16 cellular contexts compared by ENCODE assay signal in genomic region chr19:50649433-50650391, GRCh38. TPM values are rescaled to one million over a fixed set of nuclear protein-coding genes. Genes with fewer than 3 reads are reported as not detected.
DNase-seq lines count a peak whose midpoint lies in the region; ATAC-seq, FAIRE-seq and TF ChIP-seq lines count a peak whose summit lies in the region.
"Had no signal": no experiment of that assay in that cellular context is flagged by ENCODE, and none has a peak within 500 bp of the region (broad histone marks: within the 10 kb centered on the region; RNA-seq: fewer than 3 reads in every experiment).

C19orf81 (plus strand) TSS chr19:50649445; CDS start chr19:50649445, 0 bp downstream.

- H3K27me3 Mint-ChIP-seq in endodermal cell (ENCODE audit: insufficient read depth) (peaks cover 28% of the 10 kb centered on the region), chondrocyte (ENCODE audit: low read depth) (peaks cover 9% of the 10 kb centered on the region)
- H3K27me3 Mint-ChIP-seq in activated CD4-positive, alpha-beta memory T cell treated with anti-CD3 and anti-CD28 coated beads, Interleukin-2, amount 10 ng/mL, durations not matched to agents 7 days and 5 days = peaks cover 3% of the 10 kb centered on the region

- ATAC-seq in heart right ventricle (no peak), HG02642 (IDR thresholded peaks at IDR 0.05; ENCODE audit: poor library complexity, unreplicated experiment) (no peak)
- ATAC-seq: activated T-cell treated with anti-CD3 and anti-CD28 coated beads, Interleukin-2, amount 50 U/mL, for 4 hours; gastroesophageal sphincter had no signal

- CTCF ChIA-PET in activated CD4-positive, alpha-beta memory T cell treated with anti-CD3 and anti-CD28 coated beads, Interleukin-2, amount 10 ng/mL, durations not matched to agents 7 days and 5 days (lab: Charles Lee) = no interaction called here

- POLR2A ChIA-PET in activated CD4-positive, alpha-beta memory T cell treated with anti-CD3 and anti-CD28 coated beads, Interleukin-2, amount 10 ng/mL, durations not matched to agents 7 days and 5 days (lab: Charles Lee) = no interaction called here

- no peaks in the 10 kb centered on the region for H3K36me3 Mint-ChIP-seq in endodermal cell (ENCODE audit: low read depth)
- H3K36me3 Mint-ChIP-seq in chondrocyte (ENCODE audit: low read depth) = no peaks in the 10 kb centered on the region
- H3K36me3 Mint-ChIP-seq in activated CD4-positive, alpha-beta memory T cell treated with anti-CD3 and anti-CD28 coated beads, Interleukin-2, amount 10 ng/mL, durations not matched to agents 7 days and 5 days (ENCODE audit: low read depth) = no peaks in the 10 kb centered on the region

- no peak for FAIRE-seq in urothelium cell line (lab: Jason Lieb, UNC)
- FAIRE-seq: GM18507, small intestine had no signal

- H3K9me3 ChIP-seq in cardiac muscle cell (ENCODE audit: low read depth) (no peaks in the 10 kb centered on the region), heart right ventricle (peaks cover 0 to 2% (median 0%) of the 10 kb centered on the region in 11 donors), endodermal cell (ENCODE audit: control insufficient read depth, low read length) (peaks cover 12% of the 10 kb centered on the region)

- TF ChIP-seq CTCF in cardiac muscle cell (IDR thresholded peaks at IDR 0.05; ENCODE audit: low read depth, low read length) = no peak
- no peak for TF ChIP-seq CTCF in heart right ventricle (IDR thresholded peaks at IDR 0.05)
- no peak for TF ChIP-seq CTCF in endodermal cell (conservative IDR thresholded peaks at IDR 0.05)
- no peak for TF ChIP-seq CTCF in chondrocyte (IDR thresholded peaks at IDR 0.05)

- H3K27me3 ChIP-seq in cardiac muscle cell (peaks cover 18% of the 10 kb centered on the region), heart right ventricle (peaks cover 0 to 60% (median 43%) of the 10 kb centered on the region in 7 donors), endodermal cell (ENCODE audit: control insufficient read depth, insufficient read depth, low read length, poor library complexity, severe bottlenecking) (peaks cover 8% of the 10 kb centered on the region)

- no peak within 1 kb of the TSS for H3K27ac ChIP-seq in cardiac muscle cell
- no peak within 1 kb of the TSS for H3K27ac ChIP-seq in heart right ventricle
- H3K27ac ChIP-seq in endodermal cell (ENCODE audit: low read depth, low read length) = no peak within 1 kb of the TSS
- H3K27ac ChIP-seq: gastroesophageal sphincter had no signal

- H3K36me3 ChIP-seq in cardiac muscle cell (no peaks in the 10 kb centered on the region), heart right ventricle (no peaks in the 10 kb centered on the region), endodermal cell (ENCODE audit: control insufficient read depth, insufficient read depth, low read length) (no peaks in the 10 kb centered on the region)
- H3K36me3 ChIP-seq: gastroesophageal sphincter had no signal

- H3K4me1 ChIP-seq in cardiac muscle cell (ENCODE audit: low read depth) = no peaks in the 10 kb centered on the region
- no peaks in the 10 kb centered on the region for H3K4me1 ChIP-seq in heart right ventricle
- no peaks in the 10 kb centered on the region for H3K4me1 ChIP-seq in endodermal cell (ENCODE audit: control insufficient read depth, insufficient read depth, low read length)
- H3K4me1 ChIP-seq: gastroesophageal sphincter had no signal

- H3K9ac ChIP-seq in endodermal cell (ENCODE audit: extremely low read depth, low read length, poor library complexity, severe bottlenecking) = no peak within 1 kb of the TSS

- H3K4me3 ChIP-seq in cardiac muscle cell (no peak within 1 kb of the TSS), heart right ventricle (no peak within 1 kb of the TSS), endodermal cell (ENCODE audit: low read length) (no peak within 1 kb of the TSS)
- H3K4me3 ChIP-seq: gastroesophageal sphincter had no signal

- WGBS in heart right ventricle, 2 donors = 25 to 31% methylated on average over 7 of the region's 7 CpGs
- WGBS in endodermal cell (ENCODE audit: insufficient coverage in 1 of 2, insufficient read length in 1 of 2), 2 experiments = 57 to 63% methylated on average over 6 to 7 of the region's 7 CpGs

- peaks cover 3% of the 10 kb centered on the region for H3K9me3 Mint-ChIP-seq in endodermal cell
- peaks cover under 1% of the 10 kb centered on the region for H3K9me3 Mint-ChIP-seq in chondrocyte (ENCODE audit: low read depth)
- peaks cover 1% of the 10 kb centered on the region for H3K9me3 Mint-ChIP-seq in activated CD4-positive, alpha-beta memory T cell treated with anti-CD3 and anti-CD28 coated beads, Interleukin-2, amount 10 ng/mL, durations not matched to agents 7 days and 5 days
- H3K9me3 Mint-ChIP-seq: activated T-cell treated with anti-CD3 and anti-CD28 coated beads, Interleukin-2, amount 50 U/mL, for 4 hours had no signal

- peaks cover 3% of the 10 kb centered on the region for H3K4me1 Mint-ChIP-seq in endodermal cell
- H3K4me1 Mint-ChIP-seq in chondrocyte (ENCODE audit: low read depth) = no peaks in the 10 kb centered on the region
- H3K4me1 Mint-ChIP-seq in activated CD4-positive, alpha-beta memory T cell treated with anti-CD3 and anti-CD28 coated beads, Interleukin-2, amount 10 ng/mL, durations not matched to agents 7 days and 5 days = no peaks in the 10 kb centered on the region
- H3K4me1 Mint-ChIP-seq: CD4-positive, alpha-beta memory T cell had no signal

- no peak within 1 kb of the TSS for H3K4me3 Mint-ChIP-seq in endodermal cell
- no peak within 1 kb of the TSS for H3K4me3 Mint-ChIP-seq in chondrocyte (ENCODE audit: unreplicated experiment)
- no peak within 1 kb of the TSS for H3K4me3 Mint-ChIP-seq in activated CD4-positive, alpha-beta memory T cell treated with anti-CD3 and anti-CD28 coated beads, Interleukin-2, amount 10 ng/mL, durations not matched to agents 7 days and 5 days
- H3K4me3 Mint-ChIP-seq: activated T-cell treated with anti-CD3 and anti-CD28 coated beads, Interleukin-2, amount 50 U/mL, for 4 hours had no signal

- intact Hi-C loops in heart right ventricle (cut with DNase I) = no loop called here

- H3K27ac Mint-ChIP-seq in endodermal cell (peak within 1 kb of the TSS; percentile 68), chondrocyte (ENCODE audit: unreplicated experiment) (no peak within 1 kb of the TSS)
- no peak within 1 kb of the TSS for H3K27ac Mint-ChIP-seq in activated CD4-positive, alpha-beta memory T cell treated with anti-CD3 and anti-CD28 coated beads, Interleukin-2, amount 10 ng/mL, durations not matched to agents 7 days and 5 days
- H3K27ac Mint-ChIP-seq: CD4-positive, alpha-beta memory T cell had no signal

- DNase-seq in cardiac muscle cell (ENCODE audit: low read depth in 1 of 2, low spot score in 1 of 2) (peak; percentile 50 to 55), heart right ventricle (no peak), NCI-H2171 treated with DMSO at 0.1 percent for 48 hours (lab: John Stamatoyannopoulos, UW) (peak; percentile 41), endodermal cell (peak; percentile 93), urothelium cell line (ENCODE audit: low spot score) (peak; percentile 75), chondrocyte (ENCODE audit: low spot score) (no peak)
- DNase-seq in activated CD4-positive, alpha-beta memory T cell treated with anti-CD3 and anti-CD28 coated beads, Interleukin-2, amount 10 ng/mL, durations not matched to agents 7 days and 5 days = no peak
- DNase-seq: activated T-cell treated with anti-CD3 and anti-CD28 coated beads, Interleukin-2, amount 50 U/mL, for 4 hours; CD4-positive, alpha-beta memory T cell; cerebellar nuclear complex; NCI-H2029; small intestine; T-helper 1 cell had no signal

RNA-seq across cellular contexts. Expression of gene C19orf81, which starts in this region (rescaled TPM):
- total RNA-seq in cardiac muscle cell (23.5 and 36.8 TPM in 2 replicates), heart right ventricle (1 to 10 TPM in 7 of 10 donors, under 1 TPM in 1, not detected in 2; 0.96 to 7.2 (median 4.0) TPM), endodermal cell (10 to 100 TPM; 11.3 to 26.8 TPM), chondrocyte (1.7 to 4.3 TPM (median 2.5 TPM) in 3 replicates)
- polyA plus RNA-seq in cardiac muscle cell (42.2 and 67.4 TPM in 2 replicates), heart right ventricle (1 to 10 TPM in 1 of 2 donors, under 1 TPM in 1; 0.61 to 1.8 TPM)
- 5.3 TPM for polyA plus RNA-seq in endodermal cell (2013, experiment 1 of 2)
- 1.7 TPM for polyA plus RNA-seq in endodermal cell (2013, experiment 2 of 2)
- total RNA-seq in activated CD4-positive, alpha-beta memory T cell treated with anti-CD3 and anti-CD28 coated beads, Interleukin-2, amount 10 ng/mL, durations not matched to agents 7 days and 5 days = not detected
- total RNA-seq: CD4-positive, alpha-beta memory T cell; gastroesophageal sphincter had no signal
- polyA plus RNA-seq: CD4-positive, alpha-beta memory T cell had no signal

Comparison
In these comparisons a context has a peak if more than half of its experiments do, and no peak if none do; other contexts are left out.
1. RNA of gene C19orf81 (polyA plus RNA-seq): 42.2 to 67.4 TPM in cardiac muscle cell; 0.61 to 1.8 TPM in heart right ventricle; every median in the first group is over 10 times any median in the second.
2. DNase-seq: peak in cardiac muscle cell (2 of 2), NCI-H2171 treated with DMSO at 0.1 percent for 48 hours (single experiment), endodermal cell (single experiment) and urothelium cell line (single experiment); none in heart right ventricle (0 of 2), chondrocyte (single experiment) and activated CD4-positive, alpha-beta memory T cell treated with anti-CD3 and anti-CD28 coated beads, Interleukin-2, amount 10 ng/mL, durations not matched to agents 7 days and 5 days (single experiment).